In genomic region chr21:43958364-43959158, GRCh38 we compare ENCODE assay signal across 2 cellular contexts.
TF ChIP-seq lines count a peak whose summit lies in the region.

No MANE protein-coding gene starts in this region.

TF ChIP-seq in HEK293, 187 proteins besides CTCF, POLR2A, EP300 and RAD21 (continued from another document):
- TF ChIP-seq ZNF148 (tag by site-specific recombination; IDR thresholded peaks at IDR 0.05; ENCODE audit: borderline replicate concordance): peak; percentile 49; the same call in 1 of the 2 replicates
- 0 out of 2 replicates have a peak, but pooled peaks have one; percentile 54 for TF ChIP-seq ZNF621 (tag by site-specific recombination; IDR thresholded peaks at IDR 0.05)
- TF ChIP-seq PRDM6 (tag by site-specific recombination; IDR thresholded peaks at IDR 0.05): no peak
- TF ChIP-seq ZNF776 (tag by site-specific recombination; IDR thresholded peaks at IDR 0.05; ENCODE audit: borderline replicate concordance): peak; percentile 42; the same call in 1 of the 2 replicates
- TF ChIP-seq PRDM2 (tag by site-specific recombination; IDR thresholded peaks at IDR 0.05; ENCODE audit: borderline replicate concordance): peak; percentile 24; the same call in 1 of the 2 replicates
- TF ChIP-seq SALL2 (tag by site-specific recombination; IDR thresholded peaks at IDR 0.05; ENCODE audit: borderline replicate concordance): peak; percentile 82; the same call in 1 of the 2 replicates
- TF ChIP-seq ZNF521 (tag by site-specific recombination; IDR thresholded peaks at IDR 0.05): peak; percentile 84; the same call in 1 of the 2 replicates
- peak; percentile 87 for TF ChIP-seq ZSCAN4 (tag by site-specific recombination; IDR thresholded peaks at IDR 0.05)
TF ChIP-seq in HEK293: peak in this region for 26.

TF ChIP-seq in GM12878, 131 proteins besides CTCF, POLR2A, EP300 and RAD21 (continued from another document):
- TF ChIP-seq NBN (IDR thresholded peaks at IDR 0.05): peak; percentile 98
- TF ChIP-seq DPF2 (IDR thresholded peaks at IDR 0.05): peak; percentile 64
- no peak for TF ChIP-seq POLR2AphosphoS2 (IDR thresholded peaks at IDR 0.05; ENCODE audit: low read depth, low read length)
- TF ChIP-seq PKNOX1 (IDR thresholded peaks at IDR 0.05): 0 out of 2 replicates have a peak, but pooled peaks have one; percentile 6
- peak; percentile 99 for TF ChIP-seq RUNX3 (IDR thresholded peaks at IDR 0.05; ENCODE audit: low read length)
- peak; percentile 100 for TF ChIP-seq MLLT1 (IDR thresholded peaks at IDR 0.05)
- TF ChIP-seq NR2F1 (conservative IDR thresholded peaks at IDR 0.05): peak; percentile 46; the same call in 1 of the 2 replicates
- peak; percentile 32; the same call in 1 of the 2 replicates for TF ChIP-seq RCOR1 (conservative IDR thresholded peaks at IDR 0.05; ENCODE audit: low read depth, low read length)
- no peak for TF ChIP-seq NFXL1 (IDR thresholded peaks at IDR 0.05; ENCODE audit: borderline replicate concordance)
- 0 out of 2 replicates have a peak, but pooled peaks have one; percentile 13 for TF ChIP-seq FOXM1 (IDR thresholded peaks at IDR 0.05; ENCODE audit: low read depth, low read length)
- TF ChIP-seq IRF5 (IDR thresholded peaks at IDR 0.05; ENCODE audit: borderline replicate concordance): peak; percentile 96
- TF ChIP-seq BHLHE40 (IDR thresholded peaks at IDR 0.05; ENCODE audit: borderline replicate concordance in 1 of 2, low read depth in 2 of 2, low read length in 1 of 2): peak; percentile 74 to 83; a peak in 3 of 4 replicates
- no peak for TF ChIP-seq RELA (IDR thresholded peaks at IDR 0.05; ENCODE audit: borderline replicate concordance, partially characterized antibody)
- no peak for TF ChIP-seq E4F1 (IDR thresholded peaks at IDR 0.05; ENCODE audit: borderline replicate concordance, partially characterized antibody)
- TF ChIP-seq CREB1 (IDR thresholded peaks at IDR 0.05; ENCODE audit: low read depth): 0 out of 2 replicates have a peak, but pooled peaks have one; percentile 6
- peak; percentile 44; the same call in 1 of the 2 replicates for TF ChIP-seq ATF7 (IDR thresholded peaks at IDR 0.05; ENCODE audit: low read depth)
TF ChIP-seq in GM12878: peak in this region for 45.
